8 cellular contexts compared by ENCODE assay signal in the genomic region with DNA sequence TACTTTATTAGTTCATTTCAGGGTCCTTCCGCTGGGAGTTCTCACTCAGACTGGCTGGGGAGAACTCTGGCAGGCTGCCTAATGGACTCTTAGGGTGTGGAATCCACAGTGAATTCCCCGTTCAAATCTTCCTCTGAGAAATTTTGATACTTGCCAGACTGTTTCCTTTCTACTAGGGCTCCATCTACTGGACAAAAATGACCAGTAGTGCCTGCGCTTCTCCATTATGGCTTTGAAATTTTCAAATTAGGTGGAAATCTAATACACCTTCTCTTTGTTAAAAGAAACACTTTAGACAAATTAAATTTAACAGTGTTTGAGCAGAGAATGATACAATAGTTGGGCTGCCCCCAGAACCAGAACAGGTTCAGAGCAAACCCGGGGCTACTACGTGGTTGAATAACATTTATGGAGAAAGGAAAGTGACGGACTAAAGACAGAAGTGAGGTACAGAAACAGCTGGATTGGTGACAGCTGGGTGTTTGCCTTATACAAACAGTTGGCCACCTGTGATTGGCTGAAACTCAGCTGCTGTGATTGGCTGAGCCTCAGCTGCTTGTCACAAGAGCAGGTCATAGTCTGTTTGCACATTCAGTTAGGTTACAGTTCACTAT. TPM values are rescaled to one million over a fixed set of nuclear protein-coding genes. Genes with fewer than 3 reads are reported as not detected.
A peak's percentile ranks its signal among the peaks of the same experiment; 100 is the strongest.
DNase-seq lines count a peak whose midpoint lies in the region; ATAC-seq and TF ChIP-seq lines count a peak whose summit lies in the region.

No MANE protein-coding gene starts in this region.

- H4K20me1 ChIP-seq in Karpas-422 (ENCODE audit: insufficient read depth, low read depth, low read length) = no peaks in the 10 kb centered on the region

- H3K27me3 ChIP-seq in Karpas-422 (ENCODE audit: low read length) (no peaks in the 10 kb centered on the region), brain microvascular endothelial cell (replicated peaks) (no peaks in the 10 kb centered on the region), skeletal muscle satellite cell (ENCODE audit: control insufficient read depth, insufficient read depth, low read length) (no peaks in the 10 kb centered on the region)

- H3K4me1 ChIP-seq in Karpas-422 (ENCODE audit: low read length) (no peaks in the 10 kb centered on the region), skeletal muscle satellite cell (ENCODE audit: control insufficient read depth, insufficient read depth, low read length) (peaks cover 21% of the 10 kb centered on the region)

- H3K4me3 ChIP-seq in Karpas-422 (ENCODE audit: low read length) (no peak overlapping the region), brain microvascular endothelial cell (ENCODE audit: low read depth, low read length) (no peak overlapping the region), skeletal muscle satellite cell (ENCODE audit: low read length) (peak overlapping the region; percentile 68)

- H3K9me3 ChIP-seq in Karpas-422 (ENCODE audit: low read length) (no peaks in the 10 kb centered on the region), skeletal muscle satellite cell (replicated peaks; ENCODE audit: low read length) (no peaks in the 10 kb centered on the region)

- no peaks in the 10 kb centered on the region for H3K9me2 ChIP-seq in Karpas-422 (replicated peaks; ENCODE audit: insufficient read depth, low read length)

- ATAC-seq in GM18907 (IDR thresholded peaks at IDR 0.05; ENCODE audit: unreplicated experiment) (peak; percentile 41), GM21786 (IDR thresholded peaks at IDR 0.05; ENCODE audit: unreplicated experiment) (no peak)

- no peak overlapping the region for H3K9ac ChIP-seq in Karpas-422 (ENCODE audit: low read length)
- peak overlapping the region; percentile 69 for H3K9ac ChIP-seq in skeletal muscle satellite cell (ENCODE audit: low read depth, low read length)

- in situ Hi-C loops in brain microvascular endothelial cell (cut with HindIII; ENCODE audit: low pct_ligation_motif_present, low sequenced_read_pairs) = no loop called here

- peak; percentile 80 for TF ChIP-seq CTCF in brain microvascular endothelial cell (IDR thresholded peaks at IDR 0.05; ENCODE audit: low read depth, low read length, missing control alignments)

- H3K27ac ChIP-seq in Karpas-422 (ENCODE audit: low read length) (no peak overlapping the region), brain microvascular endothelial cell (no peak overlapping the region)

- H3K4me2 ChIP-seq in Karpas-422 (ENCODE audit: low read depth, low read length, poor library complexity, severe bottlenecking) (no peak overlapping the region), skeletal muscle satellite cell (ENCODE audit: low read length) (peak overlapping the region; percentile 83)

- peak; percentile 79 for DNase-seq in CD1c-positive myeloid dendritic cell (ENCODE audit: extremely low spot score)
- DNase-seq in Karpas-422 = peak; percentile 86
- peak; percentile 89 for DNase-seq in OCI-M1 (lab: John Stamatoyannopoulos, UW)
- DNase-seq in brain microvascular endothelial cell = peak; percentile 85
- peak; percentile 60 for DNase-seq in iPS DF 4.7 (ENCODE audit: extremely low read depth, low spot score)

- H3K36me3 ChIP-seq in Karpas-422 (ENCODE audit: insufficient read depth, low read length) (no peaks in the 10 kb centered on the region), brain microvascular endothelial cell (replicated peaks) (no peaks in the 10 kb centered on the region), skeletal muscle satellite cell (ENCODE audit: insufficient read depth, low read length) (no peaks in the 10 kb centered on the region)

- no peak overlapping the region for H2AFZ ChIP-seq in Karpas-422 (ENCODE audit: low read length)

- H3K79me2 ChIP-seq in Karpas-422 (ENCODE audit: low read length) = no peaks in the 10 kb centered on the region

RNA-seq across cellular contexts. Expression of gene FDX1, which starts 52.9 kb away (rescaled TPM):
- total RNA-seq in Karpas-422 (2014; rRNA removed; shearing (Covaris generic); ENCODE audit: low replicate concordance) = 24.0 and 30.4 TPM in 2 replicates
- total RNA-seq in skeletal muscle satellite cell (2012; rRNA removed) = 14.9 and 22.8 TPM in 2 replicates
